ENCODE assay signal across 36 cellular contexts in the genomic region with DNA sequence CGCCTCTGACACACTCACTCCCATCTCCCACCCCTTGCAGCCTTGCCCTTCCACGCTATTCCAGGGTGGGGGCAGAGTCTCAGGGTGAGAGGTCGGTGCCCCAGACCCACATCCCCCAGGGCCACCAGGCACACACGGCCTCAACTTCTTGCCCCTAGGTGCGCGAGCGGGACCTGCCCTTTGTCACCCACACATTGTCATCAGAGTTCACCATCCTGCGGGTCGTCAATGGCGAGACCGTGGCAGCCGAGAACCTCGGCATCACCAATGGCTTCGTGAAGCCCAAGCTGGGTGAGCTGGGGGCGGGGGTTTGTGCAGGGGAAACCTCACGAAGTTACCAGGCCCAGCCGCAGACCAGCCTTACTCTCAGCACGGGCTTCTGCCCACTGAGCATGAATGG.
"Had no signal": no experiment of that assay in that cellular context is flagged by ENCODE, and none has a peak within 500 bp of the region (broad histone marks: within the 10 kb centered on the region; RNA-seq: fewer than 3 reads in every experiment).

No MANE protein-coding gene starts in this region.

- H3K4me3 ChIP-seq: adrenal gland, body of pancreas, breast epithelium, cardiac muscle cell had no signal

- H3K36me3 ChIP-seq: brain microvascular endothelial cell, breast epithelium had no signal

- H3K27ac ChIP-seq: adrenal gland, body of pancreas, brain microvascular endothelial cell, breast epithelium, cardiac muscle cell, VCaP had no signal

- H3K27me3 ChIP-seq: adrenal gland, body of pancreas, brain microvascular endothelial cell, breast epithelium, cardiac muscle cell had no signal

- DNase-seq: activated B cell treated with CpG ODN at 0.5 μM for 24 hours; activated CD4-positive, alpha-beta memory T cell treated with anti-CD3 and anti-CD28 coated beads for 36 hours; activated CD4-positive, alpha-beta T cell treated with anti-CD3 and anti-CD28 coated beads for 4 hours; activated CD4-positive, alpha-beta T cell treated with anti-CD3 and anti-CD28 coated beads, Interleukin-2, amount 10 ng/mL, durations not matched to agents 24 days and 14 days; activated CD4-positive, alpha-beta T cell treated with anti-CD3 and anti-CD28 coated beads, Interleukin-2, amount 50 U/mL, for 1 hour; activated CD4-positive, alpha-beta T cell treated with anti-CD3 and anti-CD28 coated beads, Interleukin-2, amount 50 U/mL, for 4 hours; activated CD4-positive, CD25-positive, alpha-beta regulatory T cell treated with anti-CD3 and anti-CD28 coated beads, Interleukin-2, amount 50 U/mL, for 72 hours; activated CD8-positive, alpha-beta memory T cell treated with anti-CD3 and anti-CD28 coated beads, Interleukin-2, amount 50 U/mL, for 4 hours; activated CD8-positive, alpha-beta T cell treated with anti-CD3 and anti-CD28 coated beads for 36 hours; activated effector memory CD4-positive, alpha-beta T cell treated with anti-CD3 and anti-CD28 coated beads, Interleukin-2, amount 50 U/mL, for 16 hours; activated gamma-delta T cell treated with Interleukin-2 at 50 U/mL for 16 hours; activated naive CD4-positive, alpha-beta T cell; activated naive CD4-positive, alpha-beta T cell treated with anti-CD3 and anti-CD28 coated beads for 36 hours; activated naive CD4-positive, alpha-beta T cell treated with anti-CD3 and anti-CD28 coated beads, Interleukin-2, amount 50 U/mL, for 16 hours; activated naive CD8-positive, alpha-beta T cell treated with anti-CD3 and anti-CD28 coated beads for 36 hours; activated T-cell treated with anti-CD3 and anti-CD28 coated beads for 4 hours; activated T-cell treated with anti-CD3 and anti-CD28 coated beads, Interleukin-2, amount 50 U/mL, for 1 hour; activated T-cell treated with anti-CD3 and anti-CD28 coated beads, Interleukin-2, amount 50 U/mL, for 4 hours; activated T-cell treated with anti-CD3 and anti-CD28 coated beads, Interleukin-2, amount 50 U/mL, for 72 hours; adrenal gland; amniotic stem cell; aorta; body of pancreas; brain microvascular endothelial cell; caudate nucleus; SW 1271; T-helper 1 cell; T-helper 2 cell; T-helper 9 cell had no signal

- ATAC-seq: activated CD8-positive, alpha-beta T cell treated with anti-CD3 and anti-CD28 coated beads for 36 hours; activated naive CD4-positive, alpha-beta T cell treated with anti-CD3 and anti-CD28 coated beads, Interleukin-2, amount 50 U/mL, for 72 hours; activated T-cell treated with anti-CD3 and anti-CD28 coated beads, Interleukin-2, amount 50 U/mL, for 4 hours; activated T-helper 17 cell treated with anti-CD3 and anti-CD28 coated beads, Interleukin-2, amount 50 U/mL, for 72 hours; body of pancreas had no signal

- H3K9me3 ChIP-seq: adrenal gland, body of pancreas, breast epithelium had no signal

- FAIRE-seq: astrocyte, TTC549 had no signal

- H3K4me1 ChIP-seq: adrenal gland, body of pancreas, breast epithelium had no signal
